8 cellular contexts compared by ENCODE assay signal in genomic region chr9:37422289-37423104, GRCh38. TPM values are rescaled to one million over a fixed set of nuclear protein-coding genes. Genes with fewer than 3 reads are reported as not detected.
DNase-seq lines count a peak whose midpoint lies in the region; ATAC-seq and TF ChIP-seq lines count a peak whose summit lies in the region.

Gene GRHPR, plus strand, starts transcription at chr9:37422696. Its CDS starts 55 bp downstream, at chr9:37422751.

- no peaks in the 10 kb centered on the region for H3K27me3 ChIP-seq in DND-41 (ENCODE audit: insufficient read depth, low read length, poor library complexity)

- H3K9ac ChIP-seq in DND-41 (ENCODE audit: low read depth, low read length) = peak within 1 kb of the TSS; percentile 87

- no peaks in the 10 kb centered on the region for H3K9me3 ChIP-seq in DND-41 (ENCODE audit: insufficient read depth, low read length, severe bottlenecking)

- peak; percentile 97 for ATAC-seq in DND-41 (ENCODE audit: insufficient read depth, low read depth)
- ATAC-seq in GM21737 (IDR thresholded peaks at IDR 0.05; ENCODE audit: unreplicated experiment) = peak; percentile 94
- peak; percentile 99 for ATAC-seq in activated T-helper 17 cell treated with anti-CD3 and anti-CD28 coated beads, Interleukin-2, amount 50 U/mL, for 72 hours (replicated peaks)
- peak; percentile 98 for ATAC-seq in stimulated activated naive CD8-positive, alpha-beta T cell treated with anti-CD3 and anti-CD28 coated beads, Interleukin-15, amount 100 ng/mL, for 72 hours

- H3K4me3 ChIP-seq in DND-41 (ENCODE audit: low read depth in 1 of 2, low read length in 2 of 2) = peak within 1 kb of the TSS; percentile 90 to 95

- DNase-seq in DND-41 (peak; percentile 86), KG1 (lab: John Stamatoyannopoulos, UW) (peak; percentile 70), RWPE1 (ENCODE audit: low spot score) (peak; percentile 88), fibroblast of peridontal ligament (ENCODE audit: extremely low read depth) (peak; percentile 49)
- peak; percentile 87 to 90 for DNase-seq in stimulated activated naive CD8-positive, alpha-beta T cell treated with anti-CD3 and anti-CD28 coated beads, Interleukin-15, amount 100 ng/mL, for 72 hours

- POLR2A ChIA-PET in RWPE1 (lab: Yijun Ruan, JAX; ENCODE audit: low non-redundant PET) = interaction anchor here (1.0 to 1.5 kb wide), 3 partner anchors 10 to 14 kb away, joined by 3 to 7 read pairs (median 4); no protein-coding TSS in a partner anchor

- CTCF ChIA-PET in RWPE1 (lab: Yijun Ruan, JAX) = interaction anchor here (0.7 to 0.8 kb wide), 2 partner anchors 10 to 137 kb away, joined by 3 read pairs; no protein-coding TSS in a partner anchor

- no peaks in the 10 kb centered on the region for H3K9me3 Mint-ChIP-seq in activated T-helper 17 cell treated with anti-CD3 and anti-CD28 coated beads, Interleukin-2, amount 50 U/mL, for 72 hours
- no peaks in the 10 kb centered on the region for H3K9me3 Mint-ChIP-seq in nephron
- H3K9me3 Mint-ChIP-seq in stimulated activated naive CD8-positive, alpha-beta T cell treated with anti-CD3 and anti-CD28 coated beads, Interleukin-15, amount 100 ng/mL, for 72 hours = no peaks in the 10 kb centered on the region

- peaks cover 20% of the 10 kb centered on the region for H3K36me3 Mint-ChIP-seq in activated T-helper 17 cell treated with anti-CD3 and anti-CD28 coated beads, Interleukin-2, amount 50 U/mL, for 72 hours (ENCODE audit: low read depth)
- peaks cover 15% of the 10 kb centered on the region for H3K36me3 Mint-ChIP-seq in nephron (ENCODE audit: low read depth)

- H3K27me3 Mint-ChIP-seq in activated T-helper 17 cell treated with anti-CD3 and anti-CD28 coated beads, Interleukin-2, amount 50 U/mL, for 72 hours = no peaks in the 10 kb centered on the region
- H3K27me3 Mint-ChIP-seq in nephron (ENCODE audit: low read depth) = no peaks in the 10 kb centered on the region
- H3K27me3 Mint-ChIP-seq in stimulated activated naive CD8-positive, alpha-beta T cell treated with anti-CD3 and anti-CD28 coated beads, Interleukin-15, amount 100 ng/mL, for 72 hours = no peaks in the 10 kb centered on the region

- peak within 1 kb of the TSS; percentile 96 for H3K4me3 Mint-ChIP-seq in activated T-helper 17 cell treated with anti-CD3 and anti-CD28 coated beads, Interleukin-2, amount 50 U/mL, for 72 hours
- H3K4me3 Mint-ChIP-seq in nephron = peak within 1 kb of the TSS; percentile 98 to 99 (median 99)
- H3K4me3 Mint-ChIP-seq in stimulated activated naive CD8-positive, alpha-beta T cell treated with anti-CD3 and anti-CD28 coated beads, Interleukin-15, amount 100 ng/mL, for 72 hours = peak within 1 kb of the TSS; percentile 86 to 92

- peaks cover 12% of the 10 kb centered on the region for H4K20me1 ChIP-seq in DND-41 (ENCODE audit: insufficient read depth, low read length)

- H3K36me3 ChIP-seq in DND-41 (ENCODE audit: insufficient read depth, low read length) = peaks cover 16% of the 10 kb centered on the region

- H3K27ac ChIP-seq in DND-41 (ENCODE audit: low read length) (peak within 1 kb of the TSS; percentile 85), RWPE1 (peak within 1 kb of the TSS; percentile 82)

- H2AFZ ChIP-seq in DND-41 (ENCODE audit: low read depth, low read length) = peak within 1 kb of the TSS; percentile 96

- H3K4me1 ChIP-seq in DND-41 (ENCODE audit: insufficient read depth, low read length) = peaks cover 30% of the 10 kb centered on the region

- no peak for TF ChIP-seq CTCF in DND-41 (IDR thresholded peaks at IDR 0.05; ENCODE audit: borderline replicate concordance, extremely low read depth, low read length, poor library complexity, severe bottlenecking)
- TF ChIP-seq CTCF in RWPE1 (conservative IDR thresholded peaks at IDR 0.05; ENCODE audit: low read depth) = no peak
- TF ChIP-seq CTCF in nephron (IDR thresholded peaks at IDR 0.05; ENCODE audit: unreplicated experiment in 3 of 3) = no peak

- peaks cover 7% of the 10 kb centered on the region for H3K4me1 Mint-ChIP-seq in activated T-helper 17 cell treated with anti-CD3 and anti-CD28 coated beads, Interleukin-2, amount 50 U/mL, for 72 hours
- peaks cover 18% of the 10 kb centered on the region for H3K4me1 Mint-ChIP-seq in nephron
- H3K4me1 Mint-ChIP-seq in stimulated activated naive CD8-positive, alpha-beta T cell treated with anti-CD3 and anti-CD28 coated beads, Interleukin-15, amount 100 ng/mL, for 72 hours = peaks cover 47% of the 10 kb centered on the region

- peak within 1 kb of the TSS; percentile 98 for H3K27ac Mint-ChIP-seq in activated T-helper 17 cell treated with anti-CD3 and anti-CD28 coated beads, Interleukin-2, amount 50 U/mL, for 72 hours
- peak within 1 kb of the TSS; percentile 89 to 99 (median 90) for H3K27ac Mint-ChIP-seq in nephron
- H3K27ac Mint-ChIP-seq in stimulated activated naive CD8-positive, alpha-beta T cell treated with anti-CD3 and anti-CD28 coated beads, Interleukin-15, amount 100 ng/mL, for 72 hours = peak within 1 kb of the TSS; percentile 95 to 99

- peaks cover 31% of the 10 kb centered on the region for H3K79me2 ChIP-seq in DND-41 (ENCODE audit: insufficient read depth, low read length)

- peak within 1 kb of the TSS; percentile 83 for H3K4me2 ChIP-seq in DND-41 (ENCODE audit: insufficient read depth, low read length)

RNA-seq across cellular contexts. Expression of gene GRHPR, which starts in this region (rescaled TPM):
- 10 to 100 TPM; 46.4 to 47.0 TPM for total RNA-seq in activated T-helper 17 cell treated with anti-CD3 and anti-CD28 coated beads, Interleukin-2, amount 50 U/mL, for 72 hours

Comparison
In these comparisons a context has a peak if more than half of its experiments do, and no peak if none do; other contexts are left out.
1. Peak in every context shown above with its lines: DNase-seq, ATAC-seq, H3K4me3 ChIP-seq and H3K27ac ChIP-seq.